In the genomic region with DNA sequence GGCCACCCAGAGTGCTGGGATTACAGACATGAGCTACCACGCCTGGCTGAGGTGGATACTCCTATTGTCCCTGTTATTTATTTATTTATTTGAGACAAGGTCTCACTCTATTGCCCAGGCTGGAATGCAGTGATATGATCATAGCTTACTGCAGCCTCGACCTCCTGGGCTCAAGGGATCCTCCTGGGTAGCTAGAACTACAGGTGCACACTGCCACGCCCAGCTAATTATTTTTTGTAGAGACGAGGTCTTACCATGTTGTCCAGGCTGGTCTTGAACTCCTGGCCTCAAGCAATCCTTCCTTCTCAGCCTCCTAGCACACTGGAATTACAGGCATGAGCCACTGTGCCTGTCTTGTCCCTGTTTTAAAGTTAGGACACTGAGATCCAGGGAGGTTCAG, we compare ENCODE assay signal across 1 cellular context.
TF ChIP-seq lines count a peak whose summit lies in the region.

No MANE protein-coding gene starts in this region.

TF ChIP-seq in GM12878, 131 proteins besides CTCF, POLR2A, EP300 and RAD21 (continued from another document):
- TF ChIP-seq SRF (IDR thresholded peaks at IDR 0.05; ENCODE audit: low read depth in 2 of 2, low read length in 2 of 2) = no peak
- TF ChIP-seq, protein P1, sequence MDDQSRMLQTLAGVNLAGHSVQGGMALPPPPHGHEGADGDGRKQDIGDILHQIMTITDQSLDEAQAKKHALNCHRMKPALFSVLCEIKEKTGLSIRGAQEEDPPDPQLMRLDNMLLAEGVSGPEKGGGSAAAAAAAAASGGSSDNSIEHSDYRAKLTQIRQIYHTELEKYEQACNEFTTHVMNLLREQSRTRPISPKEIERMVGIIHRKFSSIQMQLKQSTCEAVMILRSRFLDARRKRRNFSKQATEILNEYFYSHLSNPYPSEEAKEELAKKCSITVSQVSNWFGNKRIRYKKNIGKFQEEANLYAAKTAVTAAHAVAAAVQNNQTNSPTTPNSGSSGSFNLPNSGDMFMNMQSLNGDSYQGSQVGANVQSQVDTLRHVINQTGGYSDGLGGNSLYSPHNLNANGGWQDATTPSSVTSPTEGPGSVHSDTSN (IDR thresholded peaks at IDR 0.05; ENCODE audit: insufficient replicate concordance, low read depth, low read length) = no peak
- TF ChIP-seq ZSCAN29 (IDR thresholded peaks at IDR 0.05) = no peak
- TF ChIP-seq, protein P2, sequence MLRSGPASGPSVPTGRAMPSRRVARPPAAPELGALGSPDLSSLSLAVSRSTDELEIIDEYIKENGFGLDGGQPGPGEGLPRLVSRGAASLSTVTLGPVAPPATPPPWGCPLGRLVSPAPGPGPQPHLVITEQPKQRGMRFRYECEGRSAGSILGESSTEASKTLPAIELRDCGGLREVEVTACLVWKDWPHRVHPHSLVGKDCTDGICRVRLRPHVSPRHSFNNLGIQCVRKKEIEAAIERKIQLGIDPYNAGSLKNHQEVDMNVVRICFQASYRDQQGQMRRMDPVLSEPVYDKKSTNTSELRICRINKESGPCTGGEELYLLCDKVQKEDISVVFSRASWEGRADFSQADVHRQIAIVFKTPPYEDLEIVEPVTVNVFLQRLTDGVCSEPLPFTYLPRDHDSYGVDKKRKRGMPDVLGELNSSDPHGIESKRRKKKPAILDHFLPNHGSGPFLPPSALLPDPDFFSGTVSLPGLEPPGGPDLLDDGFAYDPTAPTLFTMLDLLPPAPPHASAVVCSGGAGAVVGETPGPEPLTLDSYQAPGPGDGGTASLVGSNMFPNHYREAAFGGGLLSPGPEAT (IDR thresholded peaks at IDR 0.05; ENCODE audit: low read depth) = no peak
- TF ChIP-seq SMAD1 (IDR thresholded peaks at IDR 0.05; ENCODE audit: low read depth, partially characterized antibody) = no peak
